ENCODE assay signal across 1 cellular context in genomic region chr3:190326361-190326760, GRCh38.
TF ChIP-seq lines count a peak whose summit lies in the region.

No MANE protein-coding gene starts in this region.

TF ChIP-seq in A549, 52 proteins besides CTCF, POLR2A, EP300 and RAD21 (continued from another document):
- no peak for TF ChIP-seq ELK1 (IDR thresholded peaks at IDR 0.05; ENCODE audit: low read depth, low read length)
